8 cellular contexts compared by ENCODE assay signal in genomic region chr19:39539519-39540332, GRCh38. TPM values are rescaled to one million over a fixed set of nuclear protein-coding genes. Genes with fewer than 3 reads are reported as not detected.
DNase-seq lines count a peak whose midpoint lies in the region; ATAC-seq, FAIRE-seq and TF ChIP-seq lines count a peak whose summit lies in the region.

EID2 (minus strand) TSS chr19:39540161; CDS start chr19:39540079, 82 bp downstream.

- WGBS in pancreas, 2 donors = 0% methylated on average over 64 to 84 of the region's 84 CpGs
- WGBS in tibial nerve, 2 donors = 0 to 1% methylated on average over 20 to 66 of the region's 84 CpGs

- peak within 1 kb of the TSS; percentile 86 for H2AFZ ChIP-seq in SU-DHL-6 (ENCODE audit: low read depth, low read length, severe bottlenecking)

- peak; percentile 88 to 94 for TF ChIP-seq POLR2A in tibial nerve (IDR thresholded peaks at IDR 0.05)

- FAIRE-seq in pancreas (lab: Jason Lieb, UNC) = peak; percentile 92

- intact Hi-C loops in Right ventricle myocardium superior (cut with DNase I) (loop anchor here (5.0 kb wide), 1 partner anchor 102 kb away; the partner anchor contains the start of gene RPS16), pancreas (cut with DNase I) (loop anchor here in 2 of 3 donors (10.0 kb wide), 3 partner anchors 95 to 435 kb away; partner anchors contain the start of genes MED29 (in 1 of the 2), PAF1 (in 1 of the 2) and SUPT5H (in 1 of the 2))

- H3K27ac ChIP-seq in SU-DHL-6 (ENCODE audit: low read depth, low read length) (peak within 1 kb of the TSS; percentile 54; the same call in 1 of the 2 replicates), pancreas (peak within 1 kb of the TSS; percentile 71 to 90 (median 84)), tibial nerve (peak within 1 kb of the TSS; percentile 89 to 97 (median 96))

- H3K79me2 ChIP-seq in SU-DHL-6 (ENCODE audit: insufficient read depth, low read length) = peaks cover 15% of the 10 kb centered on the region

- H3K4me2 ChIP-seq in SU-DHL-6 (ENCODE audit: low read depth, low read length, poor library complexity, severe bottlenecking) = peak within 1 kb of the TSS; percentile 77

- peaks cover 3% of the 10 kb centered on the region; the same call in 1 of the 2 replicates for H4K20me1 ChIP-seq in SU-DHL-6 (ENCODE audit: low read depth, low read length)

- DNase-seq in GM12864 (ENCODE audit: low read depth) = peak; percentile 82
- peak; percentile 81 for DNase-seq in NCI-H128 (lab: John Stamatoyannopoulos, UW; ENCODE audit: unreplicated experiment)
- DNase-seq in activated naive CD8-positive, alpha-beta T cell treated with anti-CD3 and anti-CD28 coated beads, Interleukin-2, amount 50 U/mL, for 16 hours (ENCODE audit: low read depth, low spot score) = peak; percentile 83
- DNase-seq in Right ventricle myocardium superior = peak; percentile 98
- peak; percentile 91 to 99 (median 96) for DNase-seq in pancreas
- peak; percentile 85 to 90 for DNase-seq in tibial nerve (ENCODE audit: low spot score in 2 of 2)

- H3K4me3 ChIP-seq in GM12864 (ENCODE audit: low read depth, low read length) (peak within 1 kb of the TSS; percentile 88), SU-DHL-6 (ENCODE audit: insufficient read depth, low read length, poor library complexity, severe bottlenecking) (peak within 1 kb of the TSS; percentile 93), pancreas (peak within 1 kb of the TSS; percentile 62 to 91 (median 84)), tibial nerve (peak within 1 kb of the TSS; percentile 55 to 85 (median 80))

- no peaks in the 10 kb centered on the region for H3K9me2 ChIP-seq in SU-DHL-6 (replicated peaks; ENCODE audit: insufficient read depth, low read length)

- peak within 1 kb of the TSS; percentile 81 for H3K9ac ChIP-seq in SU-DHL-6 (ENCODE audit: low read length)

- ATAC-seq in HG02678 (IDR thresholded peaks at IDR 0.05; ENCODE audit: unreplicated experiment) (peak; percentile 94), Right ventricle myocardium superior (ENCODE audit: poor library complexity) (peak; percentile 99), pancreas (peak; percentile 98 to 99 (median 98))

- TF ChIP-seq CTCF in GM12864 (IDR thresholded peaks at IDR 0.05; ENCODE audit: low read depth, low read length, missing control alignments) (peak; percentile 82), SU-DHL-6 (IDR thresholded peaks at IDR 0.05; ENCODE audit: insufficient read depth, low read length, poor library complexity, severe bottlenecking) (peak; percentile 49), pancreas (IDR thresholded peaks at IDR 0.05) (peak; percentile 68 to 89 (median 78)), tibial nerve (IDR thresholded peaks at IDR 0.05) (peak; percentile 78 to 96 (median 88))

- peak; percentile 95 to 97 for TF ChIP-seq EP300 in tibial nerve (IDR thresholded peaks at IDR 0.05)

- H3K4me1 ChIP-seq in pancreas (peaks cover 0 to 11% (median 10%) of the 10 kb centered on the region in 3 donors), tibial nerve (peaks cover 0 to 29% (median 16%) of the 10 kb centered on the region in 4 donors)

- H3F3A ChIP-seq in SU-DHL-6 (ENCODE audit: insufficient read depth) = no peaks in the 10 kb centered on the region

- no peaks in the 10 kb centered on the region for H3K9me3 ChIP-seq in SU-DHL-6 (ENCODE audit: insufficient read depth, low read length)
- no peaks in the 10 kb centered on the region for H3K9me3 ChIP-seq in pancreas
- no peaks in the 10 kb centered on the region for H3K9me3 ChIP-seq in tibial nerve

- H3K27me3 ChIP-seq in SU-DHL-6 (ENCODE audit: low read length) = no peaks in the 10 kb centered on the region
- H3K27me3 ChIP-seq in pancreas = no peaks in the 10 kb centered on the region
- H3K27me3 ChIP-seq in tibial nerve = peaks cover 0 to 3% of the 10 kb centered on the region in 2 donors

- no peaks in the 10 kb centered on the region for H3K36me3 ChIP-seq in SU-DHL-6 (ENCODE audit: low read length)
- H3K36me3 ChIP-seq in pancreas = no peaks in the 10 kb centered on the region
- H3K36me3 ChIP-seq in tibial nerve = no peaks in the 10 kb centered on the region

RNA-seq across cellular contexts. Expression of gene EID2, which starts in this region (rescaled TPM):
- total RNA-seq in Right ventricle myocardium superior = 10.3 TPM
- 1 to 10 TPM; 3.3 to 7.5 (median 5.2) TPM for total RNA-seq in pancreas
- 10 to 100 TPM in 1 of 2 donors, 1 to 10 TPM in 1; 6.7 to 10.8 TPM for polyA plus RNA-seq in pancreas
- total RNA-seq in tibial nerve = 10 to 100 TPM; 14.0 to 27.3 (median 23.4) TPM

Comparison
In these comparisons a context has a peak if more than half of its experiments do, and no peak if none do; other contexts are left out.
1. Peak in every context shown above with its lines: DNase-seq, ATAC-seq, H3K4me3 ChIP-seq and H3K27ac ChIP-seq.